Comparison of ENCODE assay signal across 1 cellular context in the genomic region with DNA sequence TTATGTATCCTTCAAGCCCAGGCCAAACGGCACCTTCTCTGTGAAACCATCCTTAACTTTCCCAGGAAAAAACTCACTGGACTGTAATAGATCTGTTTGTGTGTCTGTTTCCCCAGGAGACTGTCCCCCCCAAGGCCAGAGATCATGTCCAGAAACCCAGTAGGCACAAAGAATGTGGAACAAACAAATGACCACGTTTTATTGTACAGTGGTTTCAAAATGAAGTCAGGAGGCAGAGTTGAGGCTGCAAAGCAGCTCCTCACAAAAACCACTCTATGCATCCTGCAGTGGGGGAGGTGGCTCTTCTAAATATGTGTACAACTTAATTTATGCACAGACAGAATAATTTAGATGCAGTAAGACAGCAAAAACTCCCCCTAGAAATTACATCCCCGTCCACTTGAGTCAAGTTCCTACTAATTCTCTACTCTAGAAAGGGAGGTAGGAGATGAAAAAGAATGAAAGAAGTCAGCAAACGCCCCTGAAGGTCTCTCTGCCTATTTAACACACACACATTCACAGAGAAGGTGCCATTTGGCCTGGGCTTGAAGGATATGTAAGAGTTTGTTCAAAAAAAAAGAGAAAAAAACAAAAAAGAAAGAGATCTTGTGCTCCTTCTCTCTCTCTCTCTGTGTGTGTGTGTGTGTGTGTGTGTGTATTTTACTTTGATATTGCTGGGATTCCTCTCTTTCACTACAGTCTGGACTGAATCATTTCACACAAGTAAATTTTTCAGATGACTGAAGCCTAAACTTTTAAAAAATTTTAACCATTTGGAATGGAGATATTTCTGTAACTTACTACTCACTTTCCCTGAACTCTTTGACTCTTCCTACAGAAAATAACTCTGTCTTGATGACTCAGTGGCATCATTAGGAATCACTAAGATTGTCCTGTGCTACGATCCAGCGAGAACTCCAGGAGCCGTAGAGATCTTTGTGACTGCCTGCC.
TF ChIP-seq lines count a peak whose summit lies in the region.

No MANE protein-coding gene starts in this region.

TF ChIP-seq in GM12878, 131 proteins besides CTCF, POLR2A, EP300 and RAD21:
- 0 out of 2 replicates have a peak, but pooled peaks have one; percentile 39 for TF ChIP-seq MEF2A (IDR thresholded peaks at IDR 0.05; ENCODE audit: insufficient read depth, low read depth, low read length)
- TF ChIP-seq MEF2B (IDR thresholded peaks at IDR 0.05; ENCODE audit: partially characterized antibody, poor library complexity, severe bottlenecking): peak; percentile 64
- TF ChIP-seq, protein P1, sequence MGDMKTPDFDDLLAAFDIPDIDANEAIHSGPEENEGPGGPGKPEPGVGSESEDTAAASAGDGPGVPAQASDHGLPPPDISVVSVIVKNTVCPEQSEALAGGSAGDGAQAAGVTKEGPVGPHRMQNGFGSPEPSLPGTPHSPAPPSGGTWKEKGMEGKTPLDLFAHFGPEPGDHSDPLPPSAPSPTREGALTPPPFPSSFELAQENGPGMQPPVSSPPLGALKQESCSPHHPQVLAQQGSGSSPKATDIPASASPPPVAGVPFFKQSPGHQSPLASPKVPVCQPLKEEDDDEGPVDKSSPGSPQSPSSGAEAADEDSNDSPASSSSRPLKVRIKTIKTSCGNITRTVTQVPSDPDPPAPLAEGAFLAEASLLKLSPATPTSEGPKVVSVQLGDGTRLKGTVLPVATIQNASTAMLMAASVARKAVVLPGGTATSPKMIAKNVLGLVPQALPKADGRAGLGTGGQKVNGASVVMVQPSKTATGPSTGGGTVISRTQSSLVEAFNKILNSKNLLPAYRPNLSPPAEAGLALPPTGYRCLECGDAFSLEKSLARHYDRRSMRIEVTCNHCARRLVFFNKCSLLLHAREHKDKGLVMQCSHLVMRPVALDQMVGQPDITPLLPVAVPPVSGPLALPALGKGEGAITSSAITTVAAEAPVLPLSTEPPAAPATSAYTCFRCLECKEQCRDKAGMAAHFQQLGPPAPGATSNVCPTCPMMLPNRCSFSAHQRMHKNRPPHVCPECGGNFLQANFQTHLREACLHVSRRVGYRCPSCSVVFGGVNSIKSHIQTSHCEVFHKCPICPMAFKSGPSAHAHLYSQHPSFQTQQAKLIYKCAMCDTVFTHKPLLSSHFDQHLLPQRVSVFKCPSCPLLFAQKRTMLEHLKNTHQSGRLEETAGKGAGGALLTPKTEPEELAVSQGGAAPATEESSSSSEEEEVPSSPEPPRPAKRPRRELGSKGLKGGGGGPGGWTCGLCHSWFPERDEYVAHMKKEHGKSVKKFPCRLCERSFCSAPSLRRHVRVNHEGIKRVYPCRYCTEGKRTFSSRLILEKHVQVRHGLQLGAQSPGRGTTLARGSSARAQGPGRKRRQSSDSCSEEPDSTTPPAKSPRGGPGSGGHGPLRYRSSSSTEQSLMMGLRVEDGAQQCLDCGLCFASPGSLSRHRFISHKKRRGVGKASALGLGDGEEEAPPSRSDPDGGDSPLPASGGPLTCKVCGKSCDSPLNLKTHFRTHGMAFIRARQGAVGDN (IDR thresholded peaks at IDR 0.05): peak; percentile 53
- peak; percentile 27 to 53; a peak in 1 of 4 replicates for TF ChIP-seq BHLHE40 (IDR thresholded peaks at IDR 0.05; ENCODE audit: borderline replicate concordance in 1 of 2, low read depth in 2 of 2, low read length in 1 of 2)
- TF ChIP-seq ASH2L (IDR thresholded peaks at IDR 0.05; ENCODE audit: borderline replicate concordance, low read depth): no peak
- 0 out of 2 replicates have a peak, but pooled peaks have one; percentile 35 for TF ChIP-seq CHD2 (IDR thresholded peaks at IDR 0.05; ENCODE audit: borderline replicate concordance, low read depth, low read length)
- TF ChIP-seq YY1 (IDR thresholded peaks at IDR 0.05; ENCODE audit: low read depth, low read length): peak; percentile 60; the same call in 1 of the 2 replicates
- TF ChIP-seq IKZF2 (IDR thresholded peaks at IDR 0.05): peak; percentile 20 to 49; a peak in 2 of 4 replicates
- peak; percentile 25; the same call in 1 of the 2 replicates for TF ChIP-seq JUNB (IDR thresholded peaks at IDR 0.05)
- TF ChIP-seq, protein P2, sequence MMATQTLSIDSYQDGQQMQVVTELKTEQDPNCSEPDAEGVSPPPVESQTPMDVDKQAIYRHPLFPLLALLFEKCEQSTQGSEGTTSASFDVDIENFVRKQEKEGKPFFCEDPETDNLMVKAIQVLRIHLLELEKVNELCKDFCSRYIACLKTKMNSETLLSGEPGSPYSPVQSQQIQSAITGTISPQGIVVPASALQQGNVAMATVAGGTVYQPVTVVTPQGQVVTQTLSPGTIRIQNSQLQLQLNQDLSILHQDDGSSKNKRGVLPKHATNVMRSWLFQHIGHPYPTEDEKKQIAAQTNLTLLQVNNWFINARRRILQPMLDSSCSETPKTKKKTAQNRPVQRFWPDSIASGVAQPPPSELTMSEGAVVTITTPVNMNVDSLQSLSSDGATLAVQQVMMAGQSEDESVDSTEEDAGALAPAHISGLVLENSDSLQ (IDR thresholded peaks at IDR 0.05): no peak
- TF ChIP-seq CBFB (IDR thresholded peaks at IDR 0.05; ENCODE audit: low read depth): no peak
- peak in 1 of 2 experiments; percentile 34; a peak in 1 of 4 replicates for TF ChIP-seq ETV6 (conservative IDR thresholded peaks at IDR 0.05 in 1 of 2, IDR thresholded peaks at IDR 0.05 in 1 of 2; ENCODE audit: borderline replicate concordance in 1 of 2, low read depth in 1 of 2)
- no peak for TF ChIP-seq TAF1 (IDR thresholded peaks at IDR 0.05; ENCODE audit: borderline replicate concordance, low read depth, low read length)
- peak; percentile 28; the same call in 1 of the 2 replicates for TF ChIP-seq FOXM1 (IDR thresholded peaks at IDR 0.05; ENCODE audit: low read depth, low read length)
- TF ChIP-seq BCL11A (IDR thresholded peaks at IDR 0.05; ENCODE audit: low read depth, low read length): 0 out of 2 replicates have a peak, but pooled peaks have one; percentile 35
- TF ChIP-seq, protein P3, sequence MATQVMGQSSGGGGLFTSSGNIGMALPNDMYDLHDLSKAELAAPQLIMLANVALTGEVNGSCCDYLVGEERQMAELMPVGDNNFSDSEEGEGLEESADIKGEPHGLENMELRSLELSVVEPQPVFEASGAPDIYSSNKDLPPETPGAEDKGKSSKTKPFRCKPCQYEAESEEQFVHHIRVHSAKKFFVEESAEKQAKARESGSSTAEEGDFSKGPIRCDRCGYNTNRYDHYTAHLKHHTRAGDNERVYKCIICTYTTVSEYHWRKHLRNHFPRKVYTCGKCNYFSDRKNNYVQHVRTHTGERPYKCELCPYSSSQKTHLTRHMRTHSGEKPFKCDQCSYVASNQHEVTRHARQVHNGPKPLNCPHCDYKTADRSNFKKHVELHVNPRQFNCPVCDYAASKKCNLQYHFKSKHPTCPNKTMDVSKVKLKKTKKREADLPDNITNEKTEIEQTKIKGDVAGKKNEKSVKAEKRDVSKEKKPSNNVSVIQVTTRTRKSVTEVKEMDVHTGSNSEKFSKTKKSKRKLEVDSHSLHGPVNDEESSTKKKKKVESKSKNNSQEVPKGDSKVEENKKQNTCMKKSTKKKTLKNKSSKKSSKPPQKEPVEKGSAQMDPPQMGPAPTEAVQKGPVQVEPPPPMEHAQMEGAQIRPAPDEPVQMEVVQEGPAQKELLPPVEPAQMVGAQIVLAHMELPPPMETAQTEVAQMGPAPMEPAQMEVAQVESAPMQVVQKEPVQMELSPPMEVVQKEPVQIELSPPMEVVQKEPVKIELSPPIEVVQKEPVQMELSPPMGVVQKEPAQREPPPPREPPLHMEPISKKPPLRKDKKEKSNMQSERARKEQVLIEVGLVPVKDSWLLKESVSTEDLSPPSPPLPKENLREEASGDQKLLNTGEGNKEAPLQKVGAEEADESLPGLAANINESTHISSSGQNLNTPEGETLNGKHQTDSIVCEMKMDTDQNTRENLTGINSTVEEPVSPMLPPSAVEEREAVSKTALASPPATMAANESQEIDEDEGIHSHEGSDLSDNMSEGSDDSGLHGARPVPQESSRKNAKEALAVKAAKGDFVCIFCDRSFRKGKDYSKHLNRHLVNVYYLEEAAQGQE (IDR thresholded peaks at IDR 0.05; ENCODE audit: low read depth, low read length): no peak
- TF ChIP-seq, protein P4, sequence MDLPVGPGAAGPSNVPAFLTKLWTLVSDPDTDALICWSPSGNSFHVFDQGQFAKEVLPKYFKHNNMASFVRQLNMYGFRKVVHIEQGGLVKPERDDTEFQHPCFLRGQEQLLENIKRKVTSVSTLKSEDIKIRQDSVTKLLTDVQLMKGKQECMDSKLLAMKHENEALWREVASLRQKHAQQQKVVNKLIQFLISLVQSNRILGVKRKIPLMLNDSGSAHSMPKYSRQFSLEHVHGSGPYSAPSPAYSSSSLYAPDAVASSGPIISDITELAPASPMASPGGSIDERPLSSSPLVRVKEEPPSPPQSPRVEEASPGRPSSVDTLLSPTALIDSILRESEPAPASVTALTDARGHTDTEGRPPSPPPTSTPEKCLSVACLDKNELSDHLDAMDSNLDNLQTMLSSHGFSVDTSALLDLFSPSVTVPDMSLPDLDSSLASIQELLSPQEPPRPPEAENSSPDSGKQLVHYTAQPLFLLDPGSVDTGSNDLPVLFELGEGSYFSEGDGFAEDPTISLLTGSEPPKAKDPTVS (IDR thresholded peaks at IDR 0.05; ENCODE audit: low read depth, low read length): no peak
- TF ChIP-seq, protein P5, sequence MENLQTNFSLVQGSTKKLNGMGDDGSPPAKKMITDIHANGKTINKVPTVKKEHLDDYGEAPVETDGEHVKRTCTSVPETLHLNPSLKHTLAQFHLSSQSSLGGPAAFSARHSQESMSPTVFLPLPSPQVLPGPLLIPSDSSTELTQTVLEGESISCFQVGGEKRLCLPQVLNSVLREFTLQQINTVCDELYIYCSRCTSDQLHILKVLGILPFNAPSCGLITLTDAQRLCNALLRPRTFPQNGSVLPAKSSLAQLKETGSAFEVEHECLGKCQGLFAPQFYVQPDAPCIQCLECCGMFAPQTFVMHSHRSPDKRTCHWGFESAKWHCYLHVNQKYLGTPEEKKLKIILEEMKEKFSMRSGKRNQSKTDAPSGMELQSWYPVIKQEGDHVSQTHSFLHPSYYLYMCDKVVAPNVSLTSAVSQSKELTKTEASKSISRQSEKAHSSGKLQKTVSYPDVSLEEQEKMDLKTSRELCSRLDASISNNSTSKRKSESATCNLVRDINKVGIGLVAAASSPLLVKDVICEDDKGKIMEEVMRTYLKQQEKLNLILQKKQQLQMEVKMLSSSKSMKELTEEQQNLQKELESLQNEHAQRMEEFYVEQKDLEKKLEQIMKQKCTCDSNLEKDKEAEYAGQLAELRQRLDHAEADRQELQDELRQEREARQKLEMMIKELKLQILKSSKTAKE (IDR thresholded peaks at IDR 0.05; ENCODE audit: low read depth, poor library complexity, severe bottlenecking): no peak
- 0 out of 2 replicates have a peak, but pooled peaks have one; percentile 60 for TF ChIP-seq TBL1XR1 (IDR thresholded peaks at IDR 0.05; ENCODE audit: low read depth, low read length)
- TF ChIP-seq IRF4 (IDR thresholded peaks at IDR 0.05; ENCODE audit: low read depth, low read length): no peak
- TF ChIP-seq NFIC (IDR thresholded peaks at IDR 0.05; ENCODE audit: low read depth, low read length): peak; percentile 70
- no peak for TF ChIP-seq CHD4 (IDR thresholded peaks at IDR 0.05)
- TF ChIP-seq, protein P6, sequence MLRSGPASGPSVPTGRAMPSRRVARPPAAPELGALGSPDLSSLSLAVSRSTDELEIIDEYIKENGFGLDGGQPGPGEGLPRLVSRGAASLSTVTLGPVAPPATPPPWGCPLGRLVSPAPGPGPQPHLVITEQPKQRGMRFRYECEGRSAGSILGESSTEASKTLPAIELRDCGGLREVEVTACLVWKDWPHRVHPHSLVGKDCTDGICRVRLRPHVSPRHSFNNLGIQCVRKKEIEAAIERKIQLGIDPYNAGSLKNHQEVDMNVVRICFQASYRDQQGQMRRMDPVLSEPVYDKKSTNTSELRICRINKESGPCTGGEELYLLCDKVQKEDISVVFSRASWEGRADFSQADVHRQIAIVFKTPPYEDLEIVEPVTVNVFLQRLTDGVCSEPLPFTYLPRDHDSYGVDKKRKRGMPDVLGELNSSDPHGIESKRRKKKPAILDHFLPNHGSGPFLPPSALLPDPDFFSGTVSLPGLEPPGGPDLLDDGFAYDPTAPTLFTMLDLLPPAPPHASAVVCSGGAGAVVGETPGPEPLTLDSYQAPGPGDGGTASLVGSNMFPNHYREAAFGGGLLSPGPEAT (IDR thresholded peaks at IDR 0.05; ENCODE audit: low read depth): peak; percentile 13; the same call in 1 of the 2 replicates
- peak; percentile 75; the same call in 1 of the 3 replicates for TF ChIP-seq POU2F2 (IDR thresholded peaks at IDR 0.05; ENCODE audit: borderline replicate concordance, low read depth, low read length)
- TF ChIP-seq, protein P7, sequence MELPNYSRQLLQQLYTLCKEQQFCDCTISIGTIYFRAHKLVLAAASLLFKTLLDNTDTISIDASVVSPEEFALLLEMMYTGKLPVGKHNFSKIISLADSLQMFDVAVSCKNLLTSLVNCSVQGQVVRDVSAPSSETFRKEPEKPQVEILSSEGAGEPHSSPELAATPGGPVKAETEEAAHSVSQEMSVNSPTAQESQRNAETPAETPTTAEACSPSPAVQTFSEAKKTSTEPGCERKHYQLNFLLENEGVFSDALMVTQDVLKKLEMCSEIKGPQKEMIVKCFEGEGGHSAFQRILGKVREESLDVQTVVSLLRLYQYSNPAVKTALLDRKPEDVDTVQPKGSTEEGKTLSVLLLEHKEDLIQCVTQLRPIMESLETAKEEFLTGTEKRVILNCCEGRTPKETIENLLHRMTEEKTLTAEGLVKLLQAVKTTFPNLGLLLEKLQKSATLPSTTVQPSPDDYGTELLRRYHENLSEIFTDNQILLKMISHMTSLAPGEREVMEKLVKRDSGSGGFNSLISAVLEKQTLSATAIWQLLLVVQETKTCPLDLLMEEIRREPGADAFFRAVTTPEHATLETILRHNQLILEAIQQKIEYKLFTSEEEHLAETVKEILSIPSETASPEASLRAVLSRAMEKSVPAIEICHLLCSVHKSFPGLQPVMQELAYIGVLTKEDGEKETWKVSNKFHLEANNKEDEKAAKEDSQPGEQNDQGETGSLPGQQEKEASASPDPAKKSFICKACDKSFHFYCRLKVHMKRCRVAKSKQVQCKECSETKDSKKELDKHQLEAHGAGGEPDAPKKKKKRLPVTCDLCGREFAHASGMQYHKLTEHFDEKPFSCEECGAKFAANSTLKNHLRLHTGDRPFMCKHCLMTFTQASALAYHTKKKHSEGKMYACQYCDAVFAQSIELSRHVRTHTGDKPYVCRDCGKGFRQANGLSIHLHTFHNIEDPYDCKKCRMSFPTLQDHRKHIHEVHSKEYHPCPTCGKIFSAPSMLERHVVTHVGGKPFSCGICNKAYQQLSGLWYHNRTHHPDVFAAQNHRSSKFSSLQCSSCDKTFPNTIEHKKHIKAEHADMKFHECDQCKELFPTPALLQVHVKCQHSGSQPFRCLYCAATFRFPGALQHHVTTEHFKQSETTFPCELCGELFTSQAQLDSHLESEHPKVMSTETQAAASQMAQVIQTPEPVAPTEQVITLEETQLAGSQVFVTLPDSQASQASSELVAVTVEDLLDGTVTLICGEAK (IDR thresholded peaks at IDR 0.05; ENCODE audit: borderline replicate concordance): peak; percentile 41; the same call in 1 of the 2 replicates
- TF ChIP-seq CREB1 (IDR thresholded peaks at IDR 0.05; ENCODE audit: low read depth): peak; percentile 34; the same call in 1 of the 2 replicates
- peak; percentile 84 for TF ChIP-seq RUNX3 (IDR thresholded peaks at IDR 0.05; ENCODE audit: low read length)
